Comparison of ENCODE assay signal across 1 cellular context in the genomic region with DNA sequence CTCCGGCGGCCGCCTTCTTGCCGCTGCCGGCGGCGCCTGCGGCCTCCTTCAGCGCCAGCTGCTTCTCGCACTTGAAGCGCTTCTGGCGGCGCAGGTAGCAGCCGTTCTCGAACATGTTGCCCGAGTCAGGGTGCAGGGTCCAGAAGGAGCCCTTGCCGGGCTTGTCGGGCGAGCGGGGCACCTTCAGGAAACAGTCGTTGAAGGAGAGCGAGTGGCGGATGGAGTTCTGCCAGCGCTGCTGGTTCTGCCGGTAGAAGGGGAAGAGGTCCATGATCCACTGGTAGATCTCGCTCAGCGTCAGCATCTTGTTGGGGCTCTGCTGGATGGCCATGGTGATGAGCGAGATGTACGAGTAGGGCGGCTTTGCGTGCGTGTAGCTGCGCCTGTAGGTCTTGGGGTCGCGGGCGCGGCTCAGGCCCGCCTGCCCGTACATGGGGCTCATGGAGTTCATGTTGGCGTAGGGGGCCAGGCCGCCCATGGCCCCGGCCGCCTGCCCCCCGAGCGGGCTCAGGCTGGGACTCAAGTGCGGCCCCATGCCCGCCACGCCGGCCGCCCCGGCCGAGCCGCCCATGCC.
TF ChIP-seq lines count a peak whose summit lies in the region.

No MANE protein-coding gene starts in this region.

TF ChIP-seq in A549, 52 proteins besides CTCF, POLR2A, EP300 and RAD21:
- TF ChIP-seq GATA3 (IDR thresholded peaks at IDR 0.05; ENCODE audit: borderline replicate concordance) (no peak), USF2 (IDR thresholded peaks at IDR 0.05) (no peak), HOXB5 (CRISPR knock-in tag; IDR thresholded peaks at IDR 0.05) (no peak), POLR2AphosphoS2 (conservative IDR thresholded peaks at IDR 0.05; ENCODE audit: low read length) (no peak), FOSL2 (IDR thresholded peaks at IDR 0.05) (no peak), FOSL2 (CRISPR knock-in tag; IDR thresholded peaks at IDR 0.05) (no peak), SREBF2 (IDR thresholded peaks at IDR 0.05) (no peak), FOXS1 (CRISPR knock-in tag; IDR thresholded peaks at IDR 0.05) (no peak)
